17 cellular contexts compared by ENCODE assay signal in genomic region chr10:49611815-49612512, GRCh38. TPM values are rescaled to one million over a fixed set of nuclear protein-coding genes. Genes with fewer than 3 reads are reported as not detected.
DNase-seq lines count a peak whose midpoint lies in the region; ATAC-seq, FAIRE-seq and TF ChIP-seq lines count a peak whose summit lies in the region.
"Had no signal": no experiment of that assay in that cellular context is flagged by ENCODE, and none has a peak within 500 bp of the region (broad histone marks: within the 10 kb centered on the region; RNA-seq: fewer than 3 reads in every experiment).

No MANE protein-coding gene starts in this region.

- CTCF ChIA-PET in endothelial cell of umbilical vein (lab: Charles Lee) = no interaction called here

- peak overlapping the region; percentile 69 for H3K27ac Mint-ChIP-seq in progenitor cell of endocrine pancreas
- no peak overlapping the region for H3K27ac Mint-ChIP-seq in effector memory CD8-positive, alpha-beta T cell

- H3K4me1 ChIP-seq in HUES6 (ENCODE audit: control insufficient read depth, insufficient read depth, low read length) (peaks cover 39% of the 10 kb centered on the region), endothelial cell of umbilical vein (ENCODE audit: control insufficient read depth, extremely low read depth, insufficient read depth, low read length) (no peaks in the 10 kb centered on the region)

- no peaks in the 10 kb centered on the region for H4K20me1 ChIP-seq in endothelial cell of umbilical vein (replicated peaks; ENCODE audit: control insufficient read depth, extremely low read depth, insufficient read depth, low read length)

- no peak overlapping the region for H3K4me3 Mint-ChIP-seq in progenitor cell of endocrine pancreas (ENCODE audit: low read depth)
- no peak overlapping the region for H3K4me3 Mint-ChIP-seq in effector memory CD8-positive, alpha-beta T cell

- no peak for TF ChIP-seq POLR2A in endothelial cell of umbilical vein (IDR thresholded peaks at IDR 0.05; ENCODE audit: low read depth, low read length)

- H3K27me3 ChIP-seq in HUES6 (ENCODE audit: control insufficient read depth, insufficient read depth, low read length) (peaks cover 100% of the 10 kb centered on the region), endothelial cell of umbilical vein (ENCODE audit: control insufficient read depth in 2 of 2, insufficient read depth in 2 of 2, low read length in 2 of 2) (peaks cover 79 to 84% of the 10 kb centered on the region in 2 experiments)

- H3K9me3 ChIP-seq in HUES6 (ENCODE audit: control insufficient read depth, insufficient read depth, low read depth, low read length) (no peaks in the 10 kb centered on the region), endothelial cell of umbilical vein (replicated peaks; ENCODE audit: control insufficient read depth, insufficient read depth, low read length) (no peaks in the 10 kb centered on the region)

- in situ Hi-C loops in GM13977 (cut with MboI; ENCODE audit: low pct_unique_long_range_greater_than_20kb, low sequenced_read_pairs, unreplicated experiment) = no loop called here

- H3K4me1 Mint-ChIP-seq in progenitor cell of endocrine pancreas (ENCODE audit: low read depth) = no peaks in the 10 kb centered on the region
- peaks cover 11 to 12% of the 10 kb centered on the region in 2 donors for H3K4me1 Mint-ChIP-seq in effector memory CD8-positive, alpha-beta T cell (ENCODE audit: low read depth in 2 of 2)

- FAIRE-seq in endothelial cell of umbilical vein (lab: Jason Lieb, UNC) = no peak
- FAIRE-seq: GM18507, RCC 7860 had no signal

- no peaks in the 10 kb centered on the region for H3K79me2 ChIP-seq in endothelial cell of umbilical vein (ENCODE audit: control insufficient read depth, insufficient read depth, low read length)

- no peaks in the 10 kb centered on the region for H3K9me3 Mint-ChIP-seq in progenitor cell of endocrine pancreas (ENCODE audit: low read depth)
- peaks cover 4 to 10% of the 10 kb centered on the region in 2 donors for H3K9me3 Mint-ChIP-seq in effector memory CD8-positive, alpha-beta T cell

- no peak for ATAC-seq in effector memory CD8-positive, alpha-beta T cell (replicated peaks)

- H3K36me3 ChIP-seq in HUES6 (ENCODE audit: control insufficient read depth, insufficient read depth, low read length) = no peaks in the 10 kb centered on the region
- no peaks in the 10 kb centered on the region for H3K36me3 ChIP-seq in endothelial cell of umbilical vein (ENCODE audit: control insufficient read depth in 2 of 2, extremely low read depth in 1 of 2, insufficient read depth in 2 of 2, low read length in 2 of 2)
- H3K36me3 ChIP-seq: BLaER1 had no signal

- peak overlapping the region; percentile 33 for H3K4me3 ChIP-seq in HUES6 (ENCODE audit: low read depth, low read length)
- no peak overlapping the region for H3K4me3 ChIP-seq in endothelial cell of umbilical vein (replicated peaks in 1 of 3; ENCODE audit: insufficient read depth in 1 of 3, low read depth in 1 of 3, low read length in 3 of 3)
- H3K4me3 ChIP-seq: BLaER1 had no signal

- dilution Hi-C loops in endothelial cell of umbilical vein (cut with MboI; ENCODE audit: extremely low pct_ligation_motif_present, low sequenced_read_pairs) = no loop called here

- H3K36me3 Mint-ChIP-seq in progenitor cell of endocrine pancreas (ENCODE audit: insufficient read depth) = no peaks in the 10 kb centered on the region
- no peaks in the 10 kb centered on the region for H3K36me3 Mint-ChIP-seq in effector memory CD8-positive, alpha-beta T cell (ENCODE audit: insufficient read depth)

- no peak overlapping the region for H2AFZ ChIP-seq in endothelial cell of umbilical vein (ENCODE audit: low read depth, low read length)

- POLR2A ChIA-PET in endothelial cell of umbilical vein (lab: Charles Lee) = no interaction called here

- no peak for TF ChIP-seq CTCF in GM13977 (IDR thresholded peaks at IDR 0.05; ENCODE audit: extremely low read depth, insufficient read depth, missing control alignments)
- TF ChIP-seq CTCF in endothelial cell of umbilical vein (IDR thresholded peaks at IDR 0.05; ENCODE audit: extremely low read depth in 1 of 2, insufficient read depth in 1 of 2, low read depth in 1 of 2, low read length in 2 of 2) = no peak
- no peak for TF ChIP-seq CTCF in progenitor cell of endocrine pancreas (IDR thresholded peaks at IDR 0.05; ENCODE audit: unreplicated experiment)

- intact Hi-C loops in endothelial cell of umbilical vein (cut with micrococcal nuclease) = no loop called here

- DNase-seq in GM13977 (ENCODE audit: low spot score) (peak; percentile 32), endothelial cell of umbilical vein (ENCODE audit: low read depth, low spot score) (no peak), progenitor cell of endocrine pancreas (ENCODE audit: low spot score, unreplicated experiment) (no peak), hypothalamus (lab: John Stamatoyannopoulos, UW) (no peak), NCI-H345 treated with DMSO at 0.1 percent for 48 hours (lab: John Stamatoyannopoulos, UW; ENCODE audit: unreplicated experiment) (no peak)
- no peak for DNase-seq in effector memory CD8-positive, alpha-beta T cell
- DNase-seq: activated CD4-positive, CD25-positive, alpha-beta regulatory T cell; foreskin melanocyte; naive B cell; NCI-H1694 had no signal

- no peaks in the 10 kb centered on the region for H3K9me1 ChIP-seq in endothelial cell of umbilical vein (replicated peaks; ENCODE audit: control insufficient read depth, extremely low read depth, insufficient read depth, low read length)

- peaks cover 85% of the 10 kb centered on the region for H3K27me3 Mint-ChIP-seq in progenitor cell of endocrine pancreas
- peaks cover 74 to 89% of the 10 kb centered on the region in 2 donors for H3K27me3 Mint-ChIP-seq in effector memory CD8-positive, alpha-beta T cell

- no peak overlapping the region for H3K4me2 ChIP-seq in endothelial cell of umbilical vein (ENCODE audit: insufficient read depth, low read length)
- H3K4me2 ChIP-seq: BLaER1 had no signal

- BruUV-seq in endothelial cell of umbilical vein (replicated peaks; lab: Mats Ljungman, UMichigan) = no TSS peak

- no peak overlapping the region for H3K27ac ChIP-seq in HUES6 (ENCODE audit: low read depth, low read length)
- no peak overlapping the region for H3K27ac ChIP-seq in endothelial cell of umbilical vein (ENCODE audit: insufficient read depth, low read depth, low read length)
- H3K27ac ChIP-seq: BLaER1 had no signal

- H3K9ac ChIP-seq in HUES6 (ENCODE audit: low read length) = no peak overlapping the region
- H3K9ac ChIP-seq in endothelial cell of umbilical vein (replicated peaks; ENCODE audit: extremely low read depth, insufficient read depth, low read length) = no peak overlapping the region
- H3K9ac ChIP-seq: BLaER1 had no signal

TF ChIP-seq in endothelial cell of umbilical vein, 7 proteins besides CTCF, POLR2A, EP300 and RAD21:
- TF ChIP-seq MAX (IDR thresholded peaks at IDR 0.05; ENCODE audit: insufficient read depth, insufficient read length) (no peak), EZH2 (IDR thresholded peaks at IDR 0.05; ENCODE audit: borderline replicate concordance, low read depth, low read length, severe bottlenecking) (peak; percentile 15), FOS (IDR thresholded peaks at IDR 0.05; ENCODE audit: borderline replicate concordance, insufficient read depth, low read length) (no peak), MYC (IDR thresholded peaks at IDR 0.05; ENCODE audit: low read depth, low read length) (no peak), GATA2 (IDR thresholded peaks at IDR 0.05; ENCODE audit: insufficient read depth, insufficient read length, low read depth, low read length) (no peak), POLR2AphosphoS5 (IDR thresholded peaks at IDR 0.05; ENCODE audit: insufficient read depth, low read depth, low read length) (no peak)

RNA-seq across cellular contexts. Expression of gene SLC18A3, which starts 1.9 kb away (rescaled TPM):
- total RNA-seq in endothelial cell of umbilical vein (not detected in 2 replicates), progenitor cell of endocrine pancreas (0.20 TPM in 1 of 2 replicates, not detected in the other)
- polyA plus RNA-seq in endothelial cell of umbilical vein = 0.03 TPM in 1 of 2 replicates, not detected in the other
- polyA plus RNA-seq in endothelial cell of umbilical vein (2011; cell fraction: cytosol; rRNA removed) = 0.03 TPM in 1 of 2 replicates, not detected in the other
- polyA plus RNA-seq in endothelial cell of umbilical vein (2011; cell fraction: nucleus; rRNA removed) = not detected in 2 replicates
- polyA plus RNA-seq in endothelial cell of umbilical vein (2012) = not detected in 2 replicates
- polyA minus RNA-seq in endothelial cell of umbilical vein = not detected in 2 replicates
- polyA minus RNA-seq in endothelial cell of umbilical vein (2011; cell fraction: cytosol; rRNA and poly(A)+ RNA removed) = not detected
- not detected in 2 replicates for polyA minus RNA-seq in endothelial cell of umbilical vein (2011; cell fraction: nucleus; rRNA and poly(A)+ RNA removed)
- total RNA-seq: liver, temporal lobe had no signal
- polyA plus RNA-seq: liver had no signal

RNA-seq across cellular contexts. Expression of gene CHAT, which starts 1.9 kb away (rescaled TPM):
- not detected in 2 replicates for total RNA-seq in endothelial cell of umbilical vein
- not detected in 2 replicates for polyA plus RNA-seq in endothelial cell of umbilical vein
- not detected in 2 replicates for polyA plus RNA-seq in endothelial cell of umbilical vein (2011; cell fraction: cytosol; rRNA removed)
- not detected in 2 replicates for polyA plus RNA-seq in endothelial cell of umbilical vein (2011; cell fraction: nucleus; rRNA removed)
- polyA plus RNA-seq in endothelial cell of umbilical vein (2012) = not detected in 2 replicates
- polyA minus RNA-seq in endothelial cell of umbilical vein = not detected in 2 replicates
- not detected for polyA minus RNA-seq in endothelial cell of umbilical vein (2011; cell fraction: cytosol; rRNA and poly(A)+ RNA removed)
- polyA minus RNA-seq in endothelial cell of umbilical vein (2011; cell fraction: nucleus; rRNA and poly(A)+ RNA removed) = not detected in 2 replicates
- 0.36 TPM in 1 of 2 replicates, not detected in the other for total RNA-seq in progenitor cell of endocrine pancreas
- total RNA-seq: liver, temporal lobe had no signal
- polyA plus RNA-seq: adipose tissue, liver had no signal
